1 cellular context compared by ENCODE assay signal in the genomic region with DNA sequence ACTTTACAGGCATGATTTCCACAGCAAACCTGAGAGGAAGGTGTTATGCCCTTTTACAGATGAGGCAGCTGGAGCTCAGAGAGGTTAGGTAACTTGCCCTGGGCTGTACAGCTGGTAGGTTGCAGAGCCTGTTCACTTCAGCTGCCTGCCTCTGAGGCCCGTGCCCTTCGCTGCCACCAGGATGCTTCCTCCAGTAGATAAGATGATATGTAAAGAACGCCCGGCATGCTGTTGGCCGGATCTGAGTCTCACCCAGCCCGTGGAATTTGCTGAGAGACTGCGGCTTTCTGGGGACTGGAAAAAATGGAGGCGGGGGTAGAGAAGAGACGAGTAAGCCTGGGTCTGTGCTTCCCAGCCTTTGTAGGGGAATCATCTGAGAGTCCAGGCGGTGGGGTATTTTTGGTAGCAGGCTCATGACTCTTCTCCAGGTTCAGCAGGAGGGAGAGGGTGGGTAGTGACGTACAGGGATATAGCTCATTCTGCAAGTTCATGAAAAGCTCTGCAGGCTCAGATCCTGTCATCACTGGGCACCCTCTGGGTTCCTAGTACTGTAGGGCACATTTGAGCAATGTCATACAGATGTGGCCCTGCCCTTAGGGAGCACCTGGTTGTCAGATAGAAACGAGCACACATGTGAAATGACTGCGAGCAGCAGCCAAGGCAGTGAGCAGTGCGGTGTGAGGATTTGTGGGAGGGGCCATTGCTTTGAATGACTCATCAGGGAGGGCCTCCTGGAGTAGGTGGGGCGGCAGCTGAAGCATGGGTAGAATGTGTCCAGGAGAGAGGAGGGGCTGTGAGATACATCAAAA.
TF ChIP-seq lines count a peak whose summit lies in the region.

No MANE protein-coding gene starts in this region.

TF ChIP-seq in WTC11, 78 proteins besides CTCF, POLR2A, EP300 and RAD21 (continued from another document):
- TF ChIP-seq, protein P1, sequence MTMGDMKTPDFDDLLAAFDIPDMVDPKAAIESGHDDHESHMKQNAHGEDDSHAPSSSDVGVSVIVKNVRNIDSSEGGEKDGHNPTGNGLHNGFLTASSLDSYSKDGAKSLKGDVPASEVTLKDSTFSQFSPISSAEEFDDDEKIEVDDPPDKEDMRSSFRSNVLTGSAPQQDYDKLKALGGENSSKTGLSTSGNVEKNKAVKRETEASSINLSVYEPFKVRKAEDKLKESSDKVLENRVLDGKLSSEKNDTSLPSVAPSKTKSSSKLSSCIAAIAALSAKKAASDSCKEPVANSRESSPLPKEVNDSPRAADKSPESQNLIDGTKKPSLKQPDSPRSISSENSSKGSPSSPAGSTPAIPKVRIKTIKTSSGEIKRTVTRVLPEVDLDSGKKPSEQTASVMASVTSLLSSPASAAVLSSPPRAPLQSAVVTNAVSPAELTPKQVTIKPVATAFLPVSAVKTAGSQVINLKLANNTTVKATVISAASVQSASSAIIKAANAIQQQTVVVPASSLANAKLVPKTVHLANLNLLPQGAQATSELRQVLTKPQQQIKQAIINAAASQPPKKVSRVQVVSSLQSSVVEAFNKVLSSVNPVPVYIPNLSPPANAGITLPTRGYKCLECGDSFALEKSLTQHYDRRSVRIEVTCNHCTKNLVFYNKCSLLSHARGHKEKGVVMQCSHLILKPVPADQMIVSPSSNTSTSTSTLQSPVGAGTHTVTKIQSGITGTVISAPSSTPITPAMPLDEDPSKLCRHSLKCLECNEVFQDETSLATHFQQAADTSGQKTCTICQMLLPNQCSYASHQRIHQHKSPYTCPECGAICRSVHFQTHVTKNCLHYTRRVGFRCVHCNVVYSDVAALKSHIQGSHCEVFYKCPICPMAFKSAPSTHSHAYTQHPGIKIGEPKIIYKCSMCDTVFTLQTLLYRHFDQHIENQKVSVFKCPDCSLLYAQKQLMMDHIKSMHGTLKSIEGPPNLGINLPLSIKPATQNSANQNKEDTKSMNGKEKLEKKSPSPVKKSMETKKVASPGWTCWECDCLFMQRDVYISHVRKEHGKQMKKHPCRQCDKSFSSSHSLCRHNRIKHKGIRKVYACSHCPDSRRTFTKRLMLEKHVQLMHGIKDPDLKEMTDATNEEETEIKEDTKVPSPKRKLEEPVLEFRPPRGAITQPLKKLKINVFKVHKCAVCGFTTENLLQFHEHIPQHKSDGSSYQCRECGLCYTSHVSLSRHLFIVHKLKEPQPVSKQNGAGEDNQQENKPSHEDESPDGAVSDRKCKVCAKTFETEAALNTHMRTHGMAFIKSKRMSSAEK (CRISPR knock-in tag; IDR thresholded peaks at IDR 0.05; ENCODE audit: borderline replicate concordance) = no peak
- TF ChIP-seq PREB (CRISPR knock-in tag; IDR thresholded peaks at IDR 0.05; ENCODE audit: borderline replicate concordance) = no peak
- TF ChIP-seq, protein P2, sequence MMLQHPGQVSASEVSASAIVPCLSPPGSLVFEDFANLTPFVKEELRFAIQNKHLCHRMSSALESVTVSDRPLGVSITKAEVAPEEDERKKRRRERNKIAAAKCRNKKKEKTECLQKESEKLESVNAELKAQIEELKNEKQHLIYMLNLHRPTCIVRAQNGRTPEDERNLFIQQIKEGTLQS (CRISPR knock-in tag; conservative IDR thresholded peaks at IDR 0.05) = no peak
- no peak for TF ChIP-seq NR1H2 (CRISPR knock-in tag; IDR thresholded peaks at IDR 0.05)
- TF ChIP-seq TEAD4 (CRISPR knock-in tag; IDR thresholded peaks at IDR 0.05) = no peak
- TF ChIP-seq FOXP4 (CRISPR knock-in tag; IDR thresholded peaks at IDR 0.05) = no peak
- no peak for TF ChIP-seq ATF1 (CRISPR knock-in tag; IDR thresholded peaks at IDR 0.05)
